In the genomic region with DNA sequence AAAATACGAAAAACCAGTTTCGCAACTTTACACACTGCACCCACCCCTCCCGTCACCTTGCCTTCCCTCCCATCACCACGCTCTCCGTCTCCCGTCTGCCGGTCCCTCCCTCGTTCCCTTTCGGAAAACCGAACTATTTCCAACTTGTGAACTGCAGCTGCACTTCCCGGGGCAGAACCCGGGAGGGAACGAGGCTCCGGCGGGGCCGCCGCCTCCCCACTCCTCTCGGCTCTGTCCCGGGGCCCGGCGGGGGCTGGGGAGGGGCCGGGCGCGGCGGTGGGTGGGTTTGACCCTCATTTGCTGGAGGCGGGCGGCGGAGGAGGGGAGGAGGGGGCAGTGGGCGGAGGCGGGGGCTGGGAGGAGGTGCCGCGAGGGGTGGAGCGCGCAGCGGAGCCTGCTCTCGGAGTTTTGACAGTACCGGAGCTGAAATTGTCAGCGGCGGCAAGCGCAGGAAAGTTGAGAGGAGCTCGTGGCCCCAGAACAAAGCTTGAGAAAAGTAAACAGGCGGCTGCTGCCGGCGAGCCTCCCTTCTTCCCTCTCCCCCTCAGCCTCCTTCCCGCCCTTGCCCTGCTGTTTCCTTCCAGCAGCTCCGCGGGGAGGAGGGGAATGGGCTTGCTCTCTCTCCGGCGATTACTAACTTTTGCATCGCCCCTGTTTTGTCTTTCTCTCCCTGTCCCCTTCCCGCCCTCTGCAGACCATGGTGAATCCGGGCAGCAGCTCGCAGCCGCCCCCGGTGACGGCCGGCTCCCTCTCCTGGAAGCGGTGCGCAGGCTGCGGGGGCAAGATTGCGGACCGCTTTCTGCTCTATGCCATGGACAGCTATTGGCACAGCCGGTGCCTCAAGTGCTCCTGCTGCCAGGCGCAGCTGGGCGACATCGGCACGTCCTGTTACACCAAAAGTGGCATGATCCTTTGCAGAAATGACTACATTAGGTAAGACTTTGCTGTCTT, we compare ENCODE assay signal across 8 cellular contexts. TPM values are rescaled to one million over a fixed set of nuclear protein-coding genes. Genes with fewer than 3 reads are reported as not detected.
DNase-seq lines count a peak whose midpoint lies in the region; ATAC-seq and TF ChIP-seq lines count a peak whose summit lies in the region.

No MANE protein-coding gene starts in this region.

- H3K4me1 ChIP-seq in DOHH2 (ENCODE audit: control insufficient read depth, low read length) (peaks cover 59% of the 10 kb centered on the region), ectodermal cell (ENCODE audit: control insufficient read depth, insufficient read depth, low read length) (peaks cover 34% of the 10 kb centered on the region), right lobe of liver (peaks cover 0 to 42% (median 14%) of the 10 kb centered on the region in 4 donors)

- H3K27me3 ChIP-seq in DOHH2 (ENCODE audit: control insufficient read depth, low read length) (peaks cover 11% of the 10 kb centered on the region), H7 (ENCODE audit: control insufficient read depth, insufficient read depth, low read length) (no peaks in the 10 kb centered on the region), ectodermal cell (ENCODE audit: control insufficient read depth, insufficient read depth, low read length, poor library complexity, severe bottlenecking) (no peaks in the 10 kb centered on the region), right lobe of liver (no peaks in the 10 kb centered on the region)

- ATAC-seq in right lobe of liver = peak; percentile 51 to 71 (median 54)
- no peak for ATAC-seq in GM21360 (IDR thresholded peaks at IDR 0.05; ENCODE audit: unreplicated experiment)

- H4K20me1 ChIP-seq in DOHH2 (ENCODE audit: control insufficient read depth, insufficient read depth, low read depth, low read length) = peaks cover 18% of the 10 kb centered on the region

- TF ChIP-seq CTCF in DOHH2 (IDR thresholded peaks at IDR 0.05; ENCODE audit: low read depth, low read length, poor library complexity, severe bottlenecking) (no peak), right lobe of liver (IDR thresholded peaks at IDR 0.05) (no peak)

- intact Hi-C loops in right lobe of liver (cut with DNase I) = no loop called here

- H3K9me3 ChIP-seq in DOHH2 (ENCODE audit: control insufficient read depth, insufficient read depth, low read length) = no peaks in the 10 kb centered on the region
- no peaks in the 10 kb centered on the region for H3K9me3 ChIP-seq in ectodermal cell (ENCODE audit: control insufficient read depth, low read length)
- H3K9me3 ChIP-seq in right lobe of liver = no peaks in the 10 kb centered on the region

- DNase-seq in H7 (peak; percentile 95), NCI-H345 (lab: John Stamatoyannopoulos, UW) (peak; percentile 89), right lobe of liver (peak; percentile 89 to 91 (median 90))
- DNase-seq in activated CD4-positive, alpha-beta T cell treated with anti-CD3 and anti-CD28 coated beads, Interleukin-2, amount 50 U/mL, for 4 hours = peak; percentile 60 to 63
- DNase-seq in stimulated activated CD4-positive, alpha-beta T cell treated with anti-CD3 and anti-CD28 coated beads, TNF-alpha, amount 100 ng/mL, for 1 hour (ENCODE audit: low read depth in 3 of 3, low spot score in 1 of 3) = peak in 2 of 3 donors; percentile 27 to 30

- peak; percentile 24 for TF ChIP-seq POLR2A in right lobe of liver (IDR thresholded peaks at IDR 0.05)

- peaks cover 28% of the 10 kb centered on the region for H3F3A ChIP-seq in DOHH2 (ENCODE audit: control insufficient read depth, insufficient read depth)

- H3K4me3 ChIP-seq in DOHH2 (ENCODE audit: low read length) = peak overlapping the region; percentile 84
- peak overlapping the region; percentile 86 for H3K4me3 ChIP-seq in H7 (ENCODE audit: insufficient read depth, low read depth, low read length)
- H3K4me3 ChIP-seq in ectodermal cell (ENCODE audit: insufficient read depth, low read depth, low read length) = peak overlapping the region; percentile 85
- H3K4me3 ChIP-seq in right lobe of liver = peak overlapping the region; percentile 63 to 75 (median 63)

- H3K27ac ChIP-seq in DOHH2 (ENCODE audit: low read depth, low read length) (no peak overlapping the region), ectodermal cell (ENCODE audit: insufficient read depth, low read depth, low read length, poor library complexity, severe bottlenecking) (peak overlapping the region; percentile 75), right lobe of liver (peak overlapping the region; percentile 66 to 75 (median 71))

- 1% methylated on average over 67 of the region's 67 CpGs for WGBS in ectodermal cell, 2 experiments
- under 1% methylated on average over 40 of the region's 67 CpGs for WGBS in right lobe of liver (ENCODE audit: insufficient coverage, low coverage, low lambda C conversion rate, missing lambda C conversion rate)

- H3K9me2 ChIP-seq in DOHH2 (replicated peaks; ENCODE audit: control insufficient read depth, low read length) = no peaks in the 10 kb centered on the region

- H3K4me2 ChIP-seq in DOHH2 (ENCODE audit: low read length) = peak overlapping the region; percentile 95

- H3K36me3 ChIP-seq in DOHH2 (ENCODE audit: control insufficient read depth, low read length) (peaks cover 31% of the 10 kb centered on the region), H7 (replicated peaks; ENCODE audit: control insufficient read depth, insufficient read depth, low read length) (peaks cover 8% of the 10 kb centered on the region), ectodermal cell (ENCODE audit: control insufficient read depth, insufficient read depth, low read length) (no peaks in the 10 kb centered on the region), right lobe of liver (no peaks in the 10 kb centered on the region)

- H3K79me2 ChIP-seq in DOHH2 (ENCODE audit: control insufficient read depth, low read length) = peaks cover 41% of the 10 kb centered on the region

RNA-seq across cellular contexts. Expression of gene LMO4, which starts 2.9 kb away (rescaled TPM):
- 175 and 192 TPM in 2 replicates for total RNA-seq in H7 (2014; rRNA removed; shearing (Covaris generic))
- polyA plus RNA-seq in ectodermal cell (2013, experiment 1 of 4) = 80.6 TPM
- 79.9 TPM for polyA plus RNA-seq in ectodermal cell (2013, experiment 2 of 4)
- polyA plus RNA-seq in ectodermal cell (2013, experiment 3 of 4) = 76.9 TPM
- polyA plus RNA-seq in ectodermal cell (2013, experiment 4 of 4) = 90.1 TPM
- 10 to 100 TPM; 12.9 to 18.1 (median 15.4) TPM for total RNA-seq in right lobe of liver

Comparison
In these comparisons a context has a peak if more than half of its experiments do, and no peak if none do; other contexts are left out.
1. DNase-seq: peak in every context shown above with its lines; median percentile 95 in H7; 90 in right lobe of liver; 89 in NCI-H345; 62 in activated CD4-positive, alpha-beta T cell treated with anti-CD3 and anti-CD28 coated beads, Interleukin-2, amount 50 U/mL, for 4 hours; 28 in stimulated activated CD4-positive, alpha-beta T cell treated with anti-CD3 and anti-CD28 coated beads, TNF-alpha, amount 100 ng/mL, for 1 hour.